16 cellular contexts compared by ENCODE assay signal in the genomic region with DNA sequence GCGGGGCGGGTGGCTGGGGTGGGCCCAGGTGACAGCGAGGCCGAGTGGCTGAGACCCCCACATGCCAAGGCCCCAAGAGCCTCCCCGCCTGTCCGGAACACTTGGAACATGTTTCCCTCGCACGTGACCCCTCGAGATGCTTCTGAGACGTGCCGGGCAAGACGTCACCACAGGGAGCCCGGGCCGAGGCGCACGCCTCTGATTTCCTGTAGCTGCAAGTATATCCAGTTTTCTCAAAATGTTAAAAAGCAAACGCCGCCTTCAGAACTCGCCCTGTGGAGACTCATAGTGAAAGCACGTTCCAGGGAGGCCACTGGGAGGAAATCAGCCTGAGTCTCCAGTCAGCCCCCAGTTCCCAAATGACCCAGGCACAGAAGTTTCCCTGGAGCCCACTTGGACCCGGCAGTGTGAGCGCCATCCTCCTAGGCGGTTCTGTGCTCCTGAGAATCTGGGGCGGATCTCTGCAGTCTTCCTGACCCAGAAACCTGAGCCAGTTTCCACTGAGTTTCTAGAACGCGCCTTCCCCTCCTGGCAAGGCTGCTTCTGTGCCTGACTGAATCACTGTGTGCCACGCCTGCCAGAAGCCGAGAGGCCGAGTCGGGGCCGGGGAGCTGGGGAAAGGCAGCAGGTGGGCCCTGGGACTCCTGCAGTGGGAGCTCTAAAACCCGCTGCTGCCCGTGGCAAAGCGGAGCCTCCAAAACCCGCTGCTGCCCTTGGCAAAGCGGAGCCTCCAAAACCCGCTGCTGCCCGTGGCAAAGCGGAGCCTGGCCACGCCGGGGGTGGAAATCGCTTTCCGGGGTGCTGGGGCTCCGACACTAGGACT.
A peak's percentile ranks its signal among the peaks of the same experiment; 100 is the strongest.
DNase-seq lines count a peak whose midpoint lies in the region; ATAC-seq and TF ChIP-seq lines count a peak whose summit lies in the region.
"Had no signal": no experiment of that assay in that cellular context is flagged by ENCODE, and none has a peak within 500 bp of the region (broad histone marks: within the 10 kb centered on the region; RNA-seq: fewer than 3 reads in every experiment).

No MANE protein-coding gene starts in this region.

- TF ChIP-seq CTCF in AG09309 (IDR thresholded peaks at IDR 0.05; ENCODE audit: control insufficient read depth, insufficient read depth, low read depth, low read length, missing control alignments): no peak
- no peak for TF ChIP-seq CTCF in fibroblast of mammary gland (conservative IDR thresholded peaks at IDR 0.05; ENCODE audit: control insufficient read depth, insufficient read depth, low read depth, low read length)
- TF ChIP-seq CTCF in osteocyte (IDR thresholded peaks at IDR 0.05): no peak

- no peak for ATAC-seq in T-helper 17 cell
- ATAC-seq in GM19395 (IDR thresholded peaks at IDR 0.05; ENCODE audit: unreplicated experiment): no peak
- no peak for ATAC-seq in HG03045 (IDR thresholded peaks at IDR 0.05; ENCODE audit: unreplicated experiment)
- ATAC-seq: lower lobe of right lung, PC-3, T-cell had no signal

- H3K27ac Mint-ChIP-seq in T-helper 17 cell (no peak overlapping the region), osteocyte (ENCODE audit: unreplicated experiment) (peak overlapping the region; percentile 62)
- H3K27ac Mint-ChIP-seq: T-cell had no signal

- H3K27me3 Mint-ChIP-seq in T-helper 17 cell (no peaks in the 10 kb centered on the region), osteocyte (ENCODE audit: unreplicated experiment) (no peaks in the 10 kb centered on the region)
- H3K27me3 Mint-ChIP-seq: T-cell had no signal

- H3K9me3 ChIP-seq in T-helper 17 cell (ENCODE audit: control insufficient read depth, low read length, poor library complexity, severe bottlenecking): no peaks in the 10 kb centered on the region
- H3K9me3 ChIP-seq: adrenal gland, lower lobe of right lung, thyroid gland had no signal

- H3K36me3 Mint-ChIP-seq in T-helper 17 cell (ENCODE audit: low read depth): peaks cover 3% of the 10 kb centered on the region
- peaks cover 12% of the 10 kb centered on the region for H3K36me3 Mint-ChIP-seq in osteocyte (ENCODE audit: unreplicated experiment)

- DNase-seq in AG09309 (ENCODE audit: low read depth) (peak; percentile 25), T-helper 17 cell (peak in 2 of 3 donors; percentile 7), fibroblast of mammary gland (ENCODE audit: low read depth) (peak; percentile 64), osteocyte (ENCODE audit: extremely low spot score, unreplicated experiment) (peak; percentile 84), activated gamma-delta T cell (lab: John Stamatoyannopoulos, UW) (no peak)
- DNase-seq in effector CD8-positive, alpha-beta T cell (lab: John Stamatoyannopoulos, UW): no peak
- DNase-seq: activated CD4-positive, alpha-beta T cell treated with anti-CD3 and anti-CD28 coated beads for 1 hour; NCI-H226; PC-3; T-cell had no signal

- H3K4me3 ChIP-seq in AG09309 (ENCODE audit: control insufficient read depth, low read depth, low read length): no peak overlapping the region
- no peak overlapping the region for H3K4me3 ChIP-seq in fibroblast of mammary gland (ENCODE audit: control insufficient read depth, low read depth, low read length)
- H3K4me3 ChIP-seq: adrenal gland, lower lobe of right lung, thyroid gland had no signal

- H3K9me3 Mint-ChIP-seq in osteocyte (ENCODE audit: unreplicated experiment): no peaks in the 10 kb centered on the region
- H3K9me3 Mint-ChIP-seq: neural crest cell, T-cell had no signal

- H3K4me3 Mint-ChIP-seq in T-helper 17 cell: no peak overlapping the region
- no peak overlapping the region for H3K4me3 Mint-ChIP-seq in osteocyte (ENCODE audit: unreplicated experiment)
- H3K4me3 Mint-ChIP-seq: neural crest cell, T-cell had no signal

- H3K4me1 Mint-ChIP-seq in T-helper 17 cell (no peaks in the 10 kb centered on the region), osteocyte (ENCODE audit: unreplicated experiment) (peaks cover 13% of the 10 kb centered on the region)
- H3K4me1 Mint-ChIP-seq: neural crest cell had no signal

Comparison
In these comparisons a context has a peak if more than half of its experiments do, and no peak if none do; other contexts are left out.
1. DNase-seq: peak in AG09309 (single experiment), T-helper 17 cell (2 of 3), fibroblast of mammary gland (single experiment) and osteocyte (single experiment); none in activated gamma-delta T cell (single experiment) and effector CD8-positive, alpha-beta T cell (single experiment).